ENCODE assay signal across 8 cellular contexts in the genomic region with DNA sequence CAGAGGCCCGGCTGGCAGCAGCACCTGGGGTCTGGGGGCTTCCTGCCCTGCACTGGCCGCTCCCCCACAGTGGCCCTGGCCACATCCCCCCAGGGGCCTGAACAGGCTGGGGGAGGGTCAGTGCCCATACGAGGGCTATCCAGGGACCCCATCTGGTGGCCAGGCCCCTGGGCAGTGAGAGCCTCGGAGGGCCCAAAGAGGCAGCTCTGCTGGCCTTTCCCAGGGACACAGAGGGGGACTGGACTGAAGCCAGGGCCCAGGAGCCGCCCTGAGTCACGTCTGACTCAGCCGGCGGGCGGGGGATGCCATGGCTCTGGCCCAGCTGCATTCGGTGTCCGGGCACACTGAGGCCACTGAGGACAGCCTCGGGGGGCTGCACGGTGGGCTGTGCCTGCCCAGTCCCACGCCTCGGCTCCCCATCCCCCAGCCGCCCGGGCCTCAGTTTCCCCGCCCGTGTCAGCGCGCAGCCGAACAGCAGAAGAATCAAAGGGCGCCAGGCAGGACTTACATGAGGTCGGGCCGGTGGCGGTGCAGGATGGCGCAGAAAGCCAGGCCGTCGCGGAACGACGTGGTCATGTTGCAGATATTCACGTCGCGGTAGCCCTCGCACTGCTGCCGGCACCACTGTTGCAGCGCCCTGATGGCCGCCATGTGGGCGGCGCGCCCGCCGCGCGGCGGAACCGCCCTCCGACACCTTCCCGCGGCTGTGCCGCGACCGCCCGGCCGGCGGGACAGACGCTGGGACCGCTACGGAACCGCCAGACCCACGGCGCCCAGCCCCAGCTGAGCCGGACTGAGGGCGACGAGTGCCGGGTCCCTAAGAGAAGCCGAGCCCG. TPM values are rescaled to one million over a fixed set of nuclear protein-coding genes. Genes with fewer than 3 reads are reported as not detected.
A peak's percentile ranks its signal among the peaks of the same experiment; 100 is the strongest.
DNase-seq lines count a peak whose midpoint lies in the region; ATAC-seq lines count a peak whose summit lies in the region.

A gene (minus strand): TSS at position 795 of the 836 bp plus-strand sequence. CDS start 144 bp downstream, at position 651.

- ATAC-seq in GM19025 (IDR thresholded peaks at IDR 0.05; ENCODE audit: low read depth, unreplicated experiment) (peak; percentile 25), HG03432 (IDR thresholded peaks at IDR 0.05; ENCODE audit: unreplicated experiment) (peak; percentile 15)
- peak; percentile 47 for ATAC-seq in stimulated activated effector memory CD8-positive, alpha-beta T cell treated with anti-CD3 and anti-CD28 coated beads, Interleukin-12 subunit alpha, Interleukin-12 subunit beta, amount 100 ng/mL, for 72 hours

- H3K27ac ChIP-seq in CD4-positive, alpha-beta memory T cell (ENCODE audit: low read depth, low read length), result peak within 1 kb of the TSS; percentile 34

- POLR2A ChIA-PET in CD4-positive, alpha-beta memory T cell (lab: Charles Lee; ENCODE audit: partially characterized antibody), result interaction anchor here (0.8 to 1.6 kb wide), 2 partner anchors 74 to 895 kb away, joined by 3 to 4 read pairs; a partner anchor contains a TSS

- peak within 1 kb of the TSS; percentile 73 to 75 for H3K4me3 ChIP-seq in CD4-positive, alpha-beta memory T cell (ENCODE audit: low read length in 2 of 2)

- peak within 1 kb of the TSS; percentile 47 to 87 (median 63) for H3K27ac Mint-ChIP-seq in CD4-positive, alpha-beta memory T cell
- H3K27ac Mint-ChIP-seq in T-helper 1 cell treated with Interleukin-12 subunit alpha and Interleukin-12 subunit beta and Interleukin-4 antibody, amounts not matched to agents 30 μg/mL and 1 μg/mL, for 36 hours, result peak within 1 kb of the TSS; percentile 52
- H3K27ac Mint-ChIP-seq in stimulated activated effector memory CD8-positive, alpha-beta T cell treated with anti-CD3 and anti-CD28 coated beads, Interleukin-12 subunit alpha, Interleukin-12 subunit beta, amount 100 ng/mL, for 72 hours, result peak within 1 kb of the TSS; percentile 78

- H3K9me3 ChIP-seq in CD4-positive, alpha-beta memory T cell (ENCODE audit: control insufficient read depth in 1 of 2, low read length in 2 of 2), result no peaks in the 10 kb centered on the region

- CTCF ChIA-PET in CD4-positive, alpha-beta memory T cell (lab: Charles Lee; ENCODE audit: partially characterized antibody), result no interaction called here

- peaks cover 28% of the 10 kb centered on the region for H3K4me1 ChIP-seq in CD4-positive, alpha-beta memory T cell (ENCODE audit: insufficient read depth, low read length)

- DNase-seq in CD4-positive, alpha-beta memory T cell, result no peak
- peak; percentile 71 for DNase-seq in dedifferentiated amniotic fluid mesenchymal stem cell (ENCODE audit: extremely low spot score)
- peak; percentile 48 for DNase-seq in left kidney (ENCODE audit: low read depth, low spot score)
- DNase-seq in stimulated activated effector memory CD8-positive, alpha-beta T cell treated with anti-CD3 and anti-CD28 coated beads, Interleukin-12 subunit alpha, Interleukin-12 subunit beta, amount 100 ng/mL, for 72 hours (ENCODE audit: low spot score in 2 of 2), result peak in 1 of 2 donors; percentile 36
- DNase-seq in NAMALWA (ENCODE audit: low spot score), result no peak

- no peaks in the 10 kb centered on the region for H3K36me3 Mint-ChIP-seq in CD4-positive, alpha-beta memory T cell
- H3K36me3 Mint-ChIP-seq in T-helper 1 cell treated with Interleukin-12 subunit alpha and Interleukin-12 subunit beta and Interleukin-4 antibody, amounts not matched to agents 30 μg/mL and 1 μg/mL, for 36 hours (ENCODE audit: low read depth), result no peaks in the 10 kb centered on the region
- H3K36me3 Mint-ChIP-seq in stimulated activated effector memory CD8-positive, alpha-beta T cell treated with anti-CD3 and anti-CD28 coated beads, Interleukin-12 subunit alpha, Interleukin-12 subunit beta, amount 100 ng/mL, for 72 hours, result peaks cover 4% of the 10 kb centered on the region

- H3K4me3 Mint-ChIP-seq in CD4-positive, alpha-beta memory T cell, result peak within 1 kb of the TSS; percentile 65 to 86 (median 77)
- peak within 1 kb of the TSS; percentile 65 for H3K4me3 Mint-ChIP-seq in T-helper 1 cell treated with Interleukin-12 subunit alpha and Interleukin-12 subunit beta and Interleukin-4 antibody, amounts not matched to agents 30 μg/mL and 1 μg/mL, for 36 hours
- peak within 1 kb of the TSS; percentile 72 for H3K4me3 Mint-ChIP-seq in stimulated activated effector memory CD8-positive, alpha-beta T cell treated with anti-CD3 and anti-CD28 coated beads, Interleukin-12 subunit alpha, Interleukin-12 subunit beta, amount 100 ng/mL, for 72 hours

- no peaks in the 10 kb centered on the region for H3K27me3 Mint-ChIP-seq in CD4-positive, alpha-beta memory T cell
- H3K27me3 Mint-ChIP-seq in T-helper 1 cell treated with Interleukin-12 subunit alpha and Interleukin-12 subunit beta and Interleukin-4 antibody, amounts not matched to agents 30 μg/mL and 1 μg/mL, for 36 hours (ENCODE audit: low read depth), result no peaks in the 10 kb centered on the region

- no peaks in the 10 kb centered on the region for H3K27me3 ChIP-seq in CD4-positive, alpha-beta memory T cell (ENCODE audit: insufficient read depth, low read length)

- intact Hi-C loops in CD4-positive, alpha-beta memory T cell (cut with micrococcal nuclease), result loop anchor here (1.0 kb wide), 4 partner anchors 15 to 72 kb away; a partner anchor contains a TSS

- H3K36me3 ChIP-seq in CD4-positive, alpha-beta memory T cell (ENCODE audit: insufficient read depth, low read length), result no peaks in the 10 kb centered on the region

- H3K9me3 Mint-ChIP-seq in CD4-positive, alpha-beta memory T cell, result no peaks in the 10 kb centered on the region
- H3K9me3 Mint-ChIP-seq in T-helper 1 cell treated with Interleukin-12 subunit alpha and Interleukin-12 subunit beta and Interleukin-4 antibody, amounts not matched to agents 30 μg/mL and 1 μg/mL, for 36 hours, result no peaks in the 10 kb centered on the region
- H3K9me3 Mint-ChIP-seq in stimulated activated effector memory CD8-positive, alpha-beta T cell treated with anti-CD3 and anti-CD28 coated beads, Interleukin-12 subunit alpha, Interleukin-12 subunit beta, amount 100 ng/mL, for 72 hours, result no peaks in the 10 kb centered on the region

- H3K4me1 Mint-ChIP-seq in CD4-positive, alpha-beta memory T cell, result peaks cover 9 to 38% (median 16%) of the 10 kb centered on the region in 4 donors
- H3K4me1 Mint-ChIP-seq in T-helper 1 cell treated with Interleukin-12 subunit alpha and Interleukin-12 subunit beta and Interleukin-4 antibody, amounts not matched to agents 30 μg/mL and 1 μg/mL, for 36 hours (ENCODE audit: low read depth), result peaks cover 5% of the 10 kb centered on the region
- peaks cover 32% of the 10 kb centered on the region for H3K4me1 Mint-ChIP-seq in stimulated activated effector memory CD8-positive, alpha-beta T cell treated with anti-CD3 and anti-CD28 coated beads, Interleukin-12 subunit alpha, Interleukin-12 subunit beta, amount 100 ng/mL, for 72 hours

RNA-seq across cellular contexts. Expression of the gene that starts here (rescaled TPM):
- 1 to 10 TPM; 2.6 to 3.3 TPM for total RNA-seq in CD4-positive, alpha-beta memory T cell
- polyA plus RNA-seq in CD4-positive, alpha-beta memory T cell, result under 1 TPM in 1 of 2 donors, not detected in 1; 0.44 TPM

Comparison
In these comparisons a context has a peak if more than half of its experiments do, and no peak if none do; other contexts are left out.
1. DNase-seq: peak in dedifferentiated amniotic fluid mesenchymal stem cell (single experiment) and left kidney (single experiment); none in CD4-positive, alpha-beta memory T cell (0 of 5) and NAMALWA (single experiment).
2. Peak in every context shown above with its lines, with median percentiles within 50 percentile points of each other: H3K27ac Mint-ChIP-seq, H3K4me3 Mint-ChIP-seq and ATAC-seq.